ENCODE assay signal across 26 cellular contexts in genomic region chr6:168158980-168159349, GRCh38.
"Had no signal": no experiment of that assay in that cellular context is flagged by ENCODE, and none has a peak within 500 bp of the region (broad histone marks: within the 10 kb centered on the region; RNA-seq: fewer than 3 reads in every experiment).

No MANE protein-coding gene starts in this region.

- H3K27me3 ChIP-seq: breast epithelium, gastroesophageal sphincter, ovary, suprapubic skin, tibial artery had no signal

- H3K9me3 Mint-ChIP-seq: activated CD4-positive, alpha-beta memory T cell treated with anti-CD3 and anti-CD28 coated beads, Interleukin-2, amount 10 ng/mL, durations not matched to agents 7 days and 5 days; activated CD4-positive, alpha-beta T cell treated with anti-CD3 and anti-CD28 coated beads, Interleukin-2, amount 10 ng/mL, durations not matched to agents 7 days and 5 days; activated naive CD4-positive, alpha-beta T cell treated with anti-CD3 and anti-CD28 coated beads, Interleukin-2, amount 50 U/mL, for 24 hours; activated T-cell treated with anti-CD3 and anti-CD28 coated beads, Interleukin-2, amount 50 U/mL, for 4 hours; activated T-helper 17 cell treated with anti-CD3 and anti-CD28 coated beads, Interleukin-2, amount 50 U/mL, for 72 hours; natural killer cell treated with Interleukin-12 subunit alpha and Interleukin-12 subunit beta and Interleukin-15 and Interleukin-18, amount 100 ng/mL, for 72 hours had no signal

- H3K27ac ChIP-seq: gastroesophageal sphincter, left lung, lower lobe of right lung, neutrophil, ovary, spleen, tibial artery had no signal

- H3K4me1 Mint-ChIP-seq: activated CD4-positive, alpha-beta memory T cell treated with anti-CD3 and anti-CD28 coated beads, Interleukin-2, amount 10 ng/mL, durations not matched to agents 7 days and 5 days; activated CD4-positive, alpha-beta T cell treated with anti-CD3 and anti-CD28 coated beads, Interleukin-2, amount 10 ng/mL, durations not matched to agents 7 days and 5 days; activated naive CD4-positive, alpha-beta T cell treated with anti-CD3 and anti-CD28 coated beads, Interleukin-2, amount 50 U/mL, for 24 hours; activated T-helper 17 cell treated with anti-CD3 and anti-CD28 coated beads, Interleukin-2, amount 50 U/mL, for 72 hours; T-helper 17 cell had no signal

- H3K4me1 ChIP-seq: spleen had no signal

- H3K36me3 ChIP-seq: breast epithelium, gastroesophageal sphincter, left lung, lower lobe of right lung, neutrophil, ovary, spleen, suprapubic skin, tibial artery had no signal

- DNase-seq: activated CD4-positive, alpha-beta memory T cell treated with anti-CD3 and anti-CD28 coated beads, Interleukin-2, amount 10 ng/mL, durations not matched to agents 7 days and 5 days; activated CD4-positive, alpha-beta T cell treated with anti-CD3 and anti-CD28 coated beads, Interleukin-2, amount 10 ng/mL, durations not matched to agents 7 days and 5 days; activated CD4-positive, CD25-positive, alpha-beta regulatory T cell treated with anti-CD3 and anti-CD28 coated beads, Interleukin-2, amount 50 U/mL, for 72 hours; activated gamma-delta T cell treated with Interleukin-2 at 50 U/mL for 16 hours; activated T-cell treated with anti-CD3 and anti-CD28 coated beads, Interleukin-2, amount 50 U/mL, for 4 hours; central memory CD4-positive, alpha-beta T cell; dermis blood vessel endothelial cell; effector CD8-positive, alpha-beta T cell; kidney glomerular epithelial cell; lower lobe of right lung; mesendoderm; ovary; spleen; stimulated activated naive CD4-positive, alpha-beta T cell; T-helper 17 cell; T1000 had no signal

- H3K27ac Mint-ChIP-seq: activated CD4-positive, alpha-beta memory T cell treated with anti-CD3 and anti-CD28 coated beads, Interleukin-2, amount 10 ng/mL, durations not matched to agents 7 days and 5 days; activated CD4-positive, alpha-beta T cell treated with anti-CD3 and anti-CD28 coated beads, Interleukin-2, amount 10 ng/mL, durations not matched to agents 7 days and 5 days; activated naive CD4-positive, alpha-beta T cell treated with anti-CD3 and anti-CD28 coated beads, Interleukin-2, amount 50 U/mL, for 24 hours; activated T-helper 17 cell treated with anti-CD3 and anti-CD28 coated beads, Interleukin-2, amount 50 U/mL, for 72 hours; natural killer cell treated with Interleukin-12 subunit alpha and Interleukin-12 subunit beta and Interleukin-15 and Interleukin-18, amount 100 ng/mL, for 72 hours; progenitor cell of endocrine pancreas; T-helper 17 cell had no signal

- H3K36me3 Mint-ChIP-seq: activated naive CD4-positive, alpha-beta T cell treated with anti-CD3 and anti-CD28 coated beads, Interleukin-2, amount 50 U/mL, for 24 hours; natural killer cell treated with Interleukin-12 subunit alpha and Interleukin-12 subunit beta and Interleukin-15 and Interleukin-18, amount 100 ng/mL, for 72 hours had no signal

- H3K9me3 ChIP-seq: breast epithelium, gastroesophageal sphincter, left lung, lower lobe of right lung, neutrophil, ovary, spleen, suprapubic skin, tibial artery had no signal

- ATAC-seq: activated T-cell treated with anti-CD3 and anti-CD28 coated beads, Interleukin-2, amount 50 U/mL, for 4 hours; activated T-helper 17 cell treated with anti-CD3 and anti-CD28 coated beads, Interleukin-2, amount 50 U/mL, for 72 hours; gastroesophageal sphincter; natural killer cell treated with Interleukin-12 subunit alpha and Interleukin-12 subunit beta and Interleukin-15 and Interleukin-18, amount 100 ng/mL, for 72 hours; T-helper 17 cell had no signal

- H3K4me3 Mint-ChIP-seq: activated CD4-positive, alpha-beta memory T cell treated with anti-CD3 and anti-CD28 coated beads, Interleukin-2, amount 10 ng/mL, durations not matched to agents 7 days and 5 days; activated CD4-positive, alpha-beta T cell treated with anti-CD3 and anti-CD28 coated beads, Interleukin-2, amount 10 ng/mL, durations not matched to agents 7 days and 5 days; activated naive CD4-positive, alpha-beta T cell treated with anti-CD3 and anti-CD28 coated beads, Interleukin-2, amount 50 U/mL, for 24 hours; activated T-cell treated with anti-CD3 and anti-CD28 coated beads, Interleukin-2, amount 50 U/mL, for 4 hours; activated T-helper 17 cell treated with anti-CD3 and anti-CD28 coated beads, Interleukin-2, amount 50 U/mL, for 72 hours; natural killer cell treated with Interleukin-12 subunit alpha and Interleukin-12 subunit beta and Interleukin-15 and Interleukin-18, amount 100 ng/mL, for 72 hours; T-helper 17 cell had no signal

- H3K4me3 ChIP-seq: gastroesophageal sphincter, left lung, lower lobe of right lung, ovary, spleen, tibial artery had no signal
